In genomic region chr17:69733171-69734014, GRCh38 we compare ENCODE assay signal across 8 cellular contexts.
DNase-seq lines count a peak whose midpoint lies in the region; ATAC-seq, FAIRE-seq and TF ChIP-seq lines count a peak whose summit lies in the region.

No MANE protein-coding gene starts in this region.

- H3K79me2 ChIP-seq in GM23248 (ENCODE audit: insufficient read depth) = no peaks in the 10 kb centered on the region

- intact Hi-C loops in sciatic nerve (cut with DNase I) = no loop called here

- H3K4me3 ChIP-seq in GM23248 (no peak overlapping the region), fibroblast of mammary gland (ENCODE audit: control insufficient read depth, low read depth, low read length) (no peak overlapping the region), HAP-1 (no peak overlapping the region)

- H2AFZ ChIP-seq in GM23248 = no peak overlapping the region; the same call in 1 of the 2 replicates

- H3K9ac ChIP-seq in GM23248 = no peak overlapping the region

- 14 to 17% methylated on average over 3 of the region's 3 CpGs for WGBS in GM23248 (ENCODE audit: low coverage in 1 of 2, low lambda C conversion rate in 2 of 2, missing lambda C conversion rate in 2 of 2), 2 experiments

- H3F3A ChIP-seq in GM23248 (ENCODE audit: insufficient read depth) = peaks cover 39% of the 10 kb centered on the region; the same call in 1 of the 2 replicates

- H3K4me1 ChIP-seq in GM23248 (ENCODE audit: insufficient read depth) (peaks cover 43% of the 10 kb centered on the region), HAP-1 (no peaks in the 10 kb centered on the region)

- H3K36me3 ChIP-seq in GM23248 (ENCODE audit: low read depth) (no peaks in the 10 kb centered on the region), HAP-1 (replicated peaks) (no peaks in the 10 kb centered on the region)

- no peaks in the 10 kb centered on the region for H3K9me2 ChIP-seq in GM23248 (ENCODE audit: insufficient read depth)

- FAIRE-seq in RCC 7860 (lab: Jason Lieb, UNC) = peak; percentile 95

- in situ Hi-C loops in GM23248 (cut with MboI) = no loop called here
- in situ Hi-C loops in HAP-1 (cut with MboI; ENCODE audit: low sequenced_read_pairs) = no loop called here

- H3K4me2 ChIP-seq in GM23248 (ENCODE audit: unreplicated experiment) = peak overlapping the region; percentile 47

- peak; percentile 91 for DNase-seq in GM23248
- peak; percentile 96 for DNase-seq in RCC 7860 (ENCODE audit: low spot score)
- DNase-seq in fibroblast of mammary gland (ENCODE audit: low read depth) = peak; percentile 81
- DNase-seq in sciatic nerve (ENCODE audit: low spot score) = no peak
- no peak for DNase-seq in activated CD4-positive, alpha-beta T cell treated with anti-CD3 and anti-CD28 coated beads, Interleukin-2, amount 50 U/mL, for 4 hours
- DNase-seq in HAP-1 (ENCODE audit: low spot score in 2 of 2) = no peak

- no peak for TF ChIP-seq CTCF in fibroblast of mammary gland (conservative IDR thresholded peaks at IDR 0.05; ENCODE audit: control insufficient read depth, insufficient read depth, low read depth, low read length)

- ATAC-seq in sciatic nerve = peak; percentile 72
- no peak for ATAC-seq in GM21737 (IDR thresholded peaks at IDR 0.05; ENCODE audit: unreplicated experiment)
- no peak for ATAC-seq in HG02938 (IDR thresholded peaks at IDR 0.05; ENCODE audit: unreplicated experiment)

- no peaks in the 10 kb centered on the region for H3K27me3 ChIP-seq in GM23248 (replicated peaks; ENCODE audit: insufficient read depth)
- no peaks in the 10 kb centered on the region for H3K27me3 ChIP-seq in HAP-1 (ENCODE audit: low read depth)

- no peaks in the 10 kb centered on the region for H3K9me3 ChIP-seq in GM23248 (ENCODE audit: low read depth)
- no peaks in the 10 kb centered on the region for H3K9me3 ChIP-seq in HAP-1

- peak overlapping the region; percentile 53 for H3K27ac ChIP-seq in GM23248

- no peaks in the 10 kb centered on the region for H4K20me1 ChIP-seq in GM23248 (ENCODE audit: insufficient read depth)

Comparison
In these comparisons a context has a peak if more than half of its experiments do, and no peak if none do; other contexts are left out.
1. DNase-seq: peak in GM23248 (single experiment), RCC 7860 (single experiment) and fibroblast of mammary gland (single experiment); none in sciatic nerve (single experiment), activated CD4-positive, alpha-beta T cell treated with anti-CD3 and anti-CD28 coated beads, Interleukin-2, amount 50 U/mL, for 4 hours (0 of 2) and HAP-1 (0 of 2).